12 cellular contexts compared by ENCODE assay signal in the genomic region with DNA sequence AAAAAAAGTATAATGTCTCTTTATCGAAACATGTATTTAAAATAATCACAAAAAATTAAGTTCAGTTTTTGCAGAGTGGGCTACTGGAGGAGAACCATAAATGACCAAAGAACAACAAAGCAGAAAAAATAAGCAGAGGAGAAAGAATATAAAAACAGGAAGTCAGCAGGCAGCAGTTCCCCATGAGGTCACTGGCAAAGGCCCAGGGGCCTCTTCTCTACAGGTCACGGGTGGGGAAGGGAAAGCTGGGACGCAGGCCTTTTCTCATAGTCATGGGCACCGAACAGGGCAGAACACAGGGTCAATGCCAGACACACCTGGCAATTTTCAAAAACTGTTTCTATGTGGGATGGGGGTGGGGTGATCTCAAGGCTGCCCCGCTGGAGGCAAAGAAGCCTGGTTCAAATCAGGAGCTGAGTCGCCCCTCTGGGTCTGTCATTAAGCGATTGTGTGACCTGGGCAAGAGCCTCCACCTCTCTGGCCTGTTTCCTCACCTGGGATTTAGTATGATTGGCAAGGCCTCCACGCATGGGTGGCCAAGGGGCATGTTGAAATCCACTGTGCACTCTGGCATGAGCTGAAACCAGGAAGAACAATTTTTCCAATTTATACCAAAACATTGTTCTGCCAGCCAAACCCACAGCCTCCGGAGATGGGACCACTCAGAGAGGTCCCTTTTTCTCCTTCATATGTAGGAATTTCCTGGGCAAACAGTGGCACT. TPM values are rescaled to one million over a fixed set of nuclear protein-coding genes. Genes with fewer than 3 reads are reported as not detected.
DNase-seq lines count a peak whose midpoint lies in the region; ATAC-seq and TF ChIP-seq lines count a peak whose summit lies in the region.
"Had no signal": no experiment of that assay in that cellular context is flagged by ENCODE, and none has a peak within 500 bp of the region (broad histone marks: within the 10 kb centered on the region; RNA-seq: fewer than 3 reads in every experiment).

No MANE protein-coding gene starts in this region.

- no peak overlapping the region for H3K9ac ChIP-seq in endodermal cell (ENCODE audit: extremely low read depth, low read length, poor library complexity, severe bottlenecking)
- no peak overlapping the region for H3K9ac ChIP-seq in smooth muscle cell (ENCODE audit: low read depth)

- no peak for ATAC-seq in Right ventricle myocardium inferior
- ATAC-seq in mucosa of descending colon = no peak
- ATAC-seq in activated T-helper 17 cell treated with anti-CD3 and anti-CD28 coated beads, Interleukin-2, amount 50 U/mL, for 72 hours (replicated peaks) = no peak
- ATAC-seq in GM18909 (IDR thresholded peaks at IDR 0.05; ENCODE audit: poor library complexity, unreplicated experiment) = no peak
- ATAC-seq: A549 had no signal

- no peak overlapping the region for H3K4me3 Mint-ChIP-seq in endodermal cell
- no peak overlapping the region for H3K4me3 Mint-ChIP-seq in activated T-helper 17 cell treated with anti-CD3 and anti-CD28 coated beads, Interleukin-2, amount 50 U/mL, for 72 hours

- TF ChIP-seq CTCF in endodermal cell (conservative IDR thresholded peaks at IDR 0.05) = no peak
- no peak for TF ChIP-seq CTCF in mucosa of descending colon (IDR thresholded peaks at IDR 0.05)
- TF ChIP-seq CTCF in smooth muscle cell (IDR thresholded peaks at IDR 0.05; ENCODE audit: borderline replicate concordance, insufficient read depth, poor library complexity, severe bottlenecking) = no peak

- no peaks in the 10 kb centered on the region for H3K36me3 Mint-ChIP-seq in endodermal cell (ENCODE audit: low read depth)
- H3K36me3 Mint-ChIP-seq in activated T-helper 17 cell treated with anti-CD3 and anti-CD28 coated beads, Interleukin-2, amount 50 U/mL, for 72 hours (ENCODE audit: low read depth) = no peaks in the 10 kb centered on the region

- no peak overlapping the region for H3K4me2 ChIP-seq in smooth muscle cell
- H3K4me2 ChIP-seq: A549 had no signal

- no peak overlapping the region for H2AFZ ChIP-seq in smooth muscle cell (ENCODE audit: low read depth)

- peaks cover 11% of the 10 kb centered on the region for H3K9me3 Mint-ChIP-seq in endodermal cell
- no peaks in the 10 kb centered on the region for H3K9me3 Mint-ChIP-seq in activated T-helper 17 cell treated with anti-CD3 and anti-CD28 coated beads, Interleukin-2, amount 50 U/mL, for 72 hours

- no peaks in the 10 kb centered on the region for H3K27me3 ChIP-seq in endodermal cell (ENCODE audit: control insufficient read depth, insufficient read depth, low read length, poor library complexity, severe bottlenecking)
- no peaks in the 10 kb centered on the region for H3K27me3 ChIP-seq in smooth muscle cell (ENCODE audit: low read depth)

- H3K27me3 Mint-ChIP-seq in endodermal cell (ENCODE audit: insufficient read depth) = no peaks in the 10 kb centered on the region
- peaks cover 10% of the 10 kb centered on the region for H3K27me3 Mint-ChIP-seq in activated T-helper 17 cell treated with anti-CD3 and anti-CD28 coated beads, Interleukin-2, amount 50 U/mL, for 72 hours

- H4K20me1 ChIP-seq in smooth muscle cell (ENCODE audit: low read depth) = no peaks in the 10 kb centered on the region

- H3K4me3 ChIP-seq in endodermal cell (ENCODE audit: low read length) (no peak overlapping the region), mucosa of descending colon (no peak overlapping the region), smooth muscle cell (no peak overlapping the region)
- H3K4me3 ChIP-seq: A549 had no signal

- WGBS in endodermal cell (ENCODE audit: insufficient coverage in 1 of 2, insufficient read length in 1 of 2), 2 experiments = 93 to 94% methylated on average over 8 of the region's 9 CpGs
- 89% methylated on average over 9 of the region's 9 CpGs for WGBS in smooth muscle cell (ENCODE audit: low lambda C conversion rate)

- peaks cover 3% of the 10 kb centered on the region for H3K4me1 Mint-ChIP-seq in endodermal cell
- H3K4me1 Mint-ChIP-seq in activated T-helper 17 cell treated with anti-CD3 and anti-CD28 coated beads, Interleukin-2, amount 50 U/mL, for 72 hours = no peaks in the 10 kb centered on the region

- DNase-seq in Right ventricle myocardium inferior (ENCODE audit: missing footprints) = peak; percentile 81
- no peak for DNase-seq in cardiac septum (ENCODE audit: low spot score)
- peak; percentile 13 for DNase-seq in endodermal cell
- peak; percentile 38 to 58 (median 43) for DNase-seq in mucosa of descending colon
- DNase-seq in smooth muscle cell (lab: John Stamatoyannopoulos, UW; ENCODE audit: unreplicated experiment) = no peak
- no peak for DNase-seq in GDM1 (lab: John Stamatoyannopoulos, UW)
- DNase-seq: KG1, NCI-H446 treated with DMSO at 0.1 percent for 48 hours, occipital lobe had no signal

- H3K27ac ChIP-seq in endodermal cell (ENCODE audit: low read depth, low read length) (no peak overlapping the region), smooth muscle cell (ENCODE audit: low read depth) (no peak overlapping the region)

- H3K4me1 ChIP-seq in endodermal cell (ENCODE audit: control insufficient read depth, insufficient read depth, low read length) = peaks cover 3% of the 10 kb centered on the region
- peaks cover 2% of the 10 kb centered on the region for H3K4me1 ChIP-seq in mucosa of descending colon (ENCODE audit: low read depth)
- no peaks in the 10 kb centered on the region for H3K4me1 ChIP-seq in smooth muscle cell (ENCODE audit: low read depth)

- no peak overlapping the region for H3K27ac Mint-ChIP-seq in endodermal cell
- no peak overlapping the region for H3K27ac Mint-ChIP-seq in activated T-helper 17 cell treated with anti-CD3 and anti-CD28 coated beads, Interleukin-2, amount 50 U/mL, for 72 hours

- no peaks in the 10 kb centered on the region for H3K9me3 ChIP-seq in endodermal cell (ENCODE audit: control insufficient read depth, low read length)
- H3K9me3 ChIP-seq in mucosa of descending colon = no peaks in the 10 kb centered on the region
- H3K9me3 ChIP-seq in smooth muscle cell (replicated peaks; ENCODE audit: low read depth) = no peaks in the 10 kb centered on the region
- H3K9me3 ChIP-seq: A549 had no signal

- intact Hi-C loops in Right ventricle myocardium inferior (cut with DNase I) (no loop called here), cardiac septum (cut with DNase I) (no loop called here), mucosa of descending colon (cut with DNase I, micrococcal nuclease) (no loop called here)

- H3K36me3 ChIP-seq in endodermal cell (ENCODE audit: control insufficient read depth, insufficient read depth, low read length) = no peaks in the 10 kb centered on the region
- H3K36me3 ChIP-seq in mucosa of descending colon (ENCODE audit: low read depth) = no peaks in the 10 kb centered on the region
- no peaks in the 10 kb centered on the region for H3K36me3 ChIP-seq in smooth muscle cell (ENCODE audit: low read depth)

- H3F3A ChIP-seq in smooth muscle cell (ENCODE audit: low read depth) = no peaks in the 10 kb centered on the region

- H3K79me2 ChIP-seq in smooth muscle cell (ENCODE audit: low read depth) = no peaks in the 10 kb centered on the region

RNA-seq across cellular contexts. Expression of a gene that starts 43.8 kb away (rescaled TPM):
- total RNA-seq in Right ventricle myocardium inferior (25.8 TPM), cardiac septum (78.0 TPM), endodermal cell (10 to 100 TPM; 49.7 to 67.1 TPM), mucosa of descending colon (10 to 100 TPM; 42.1 to 74.7 (median 64.9) TPM), smooth muscle cell (109 and 121 TPM in 2 replicates)
- polyA plus RNA-seq in endodermal cell (2013, experiment 1 of 2) = 40.9 TPM
- polyA plus RNA-seq in endodermal cell (2013, experiment 2 of 2) = 41.7 TPM
- polyA plus RNA-seq in smooth muscle cell = 147 and 153 TPM in 2 replicates
- total RNA-seq in activated T-helper 17 cell treated with anti-CD3 and anti-CD28 coated beads, Interleukin-2, amount 50 U/mL, for 72 hours = 1 to 10 TPM; 2.0 to 3.4 TPM

RNA-seq across cellular contexts. Expression of a gene that starts 46.8 kb away (rescaled TPM):
- total RNA-seq in Right ventricle myocardium inferior = 55.7 TPM
- total RNA-seq in cardiac septum = 37.8 TPM
- total RNA-seq in endodermal cell = 10 to 100 TPM; 24.0 to 24.9 TPM
- polyA plus RNA-seq in endodermal cell (2013, experiment 1 of 2) = 14.4 TPM
- polyA plus RNA-seq in endodermal cell (2013, experiment 2 of 2) = 11.8 TPM
- 10 to 100 TPM in 1 of 3 donors, 1 to 10 TPM in 1, under 1 TPM in 1; 0.55 to 24.8 (median 3.8) TPM for total RNA-seq in mucosa of descending colon
- total RNA-seq in smooth muscle cell = 31.3 and 55.1 TPM in 2 replicates
- 69.5 and 76.0 TPM in 2 replicates for polyA plus RNA-seq in smooth muscle cell
- total RNA-seq in activated T-helper 17 cell treated with anti-CD3 and anti-CD28 coated beads, Interleukin-2, amount 50 U/mL, for 72 hours = under 1 TPM in 1 of 2 donors, not detected in 1; 0.26 TPM

Comparison
In these comparisons a context has a peak if more than half of its experiments do, and no peak if none do; other contexts are left out.
1. DNase-seq: peak in Right ventricle myocardium inferior (single experiment), endodermal cell (single experiment) and mucosa of descending colon (3 of 3); none in cardiac septum (single experiment), smooth muscle cell (single experiment) and GDM1 (single experiment).